In genomic region chr3:179236676-179237301, GRCh38 we compare ENCODE assay signal across 13 cellular contexts. TPM values are rescaled to one million over a fixed set of nuclear protein-coding genes. Genes with fewer than 3 reads are reported as not detected.
DNase-seq lines count a peak whose midpoint lies in the region; ATAC-seq, FAIRE-seq and TF ChIP-seq lines count a peak whose summit lies in the region.
"Had no signal": no experiment of that assay in that cellular context is flagged by ENCODE, and none has a peak within 500 bp of the region (broad histone marks: within the 10 kb centered on the region; RNA-seq: fewer than 3 reads in every experiment).

No MANE protein-coding gene starts in this region.

- no peaks in the 10 kb centered on the region for H3K27me3 Mint-ChIP-seq in CD4-positive, CD25-positive, alpha-beta regulatory T cell
- H3K27me3 Mint-ChIP-seq in endothelial cell (ENCODE audit: unreplicated experiment): no peaks in the 10 kb centered on the region

- no peak overlapping the region for H3K4me3 ChIP-seq in CD4-positive, CD25-positive, alpha-beta regulatory T cell (ENCODE audit: low read depth, low read length)
- H3K4me3 ChIP-seq: SJCRH30 had no signal

- DNase-seq in CD4-positive, CD25-positive, alpha-beta regulatory T cell: peak in 1 of 3 donors; percentile 27
- DNase-seq in GM19239 (ENCODE audit: insufficient read length, low spot score) (no peak), MV-4-11 (lab: John Stamatoyannopoulos, UW) (peak; percentile 51), endothelial cell (ENCODE audit: low spot score) (no peak), DMS153 (lab: John Stamatoyannopoulos, UW) (no peak)
- no peak for DNase-seq in activated effector memory CD4-positive, alpha-beta T cell treated with anti-CD3 and anti-CD28 coated beads, Interleukin-2, amount 50 U/mL, for 16 hours
- DNase-seq in activated effector memory CD4-positive, alpha-beta T cell treated with Interleukin-2 at 50 U/mL for 16 hours: no peak
- DNase-seq: effector CD8-positive, alpha-beta T cell; retina; SJCRH30 had no signal

- ATAC-seq in CD4-positive, CD25-positive, alpha-beta regulatory T cell (ENCODE audit: low read depth in 2 of 2): no peak
- ATAC-seq in HG02973 (IDR thresholded peaks at IDR 0.05; ENCODE audit: unreplicated experiment): peak; percentile 89

- H3K9me3 Mint-ChIP-seq in CD4-positive, CD25-positive, alpha-beta regulatory T cell: no peaks in the 10 kb centered on the region
- no peaks in the 10 kb centered on the region for H3K9me3 Mint-ChIP-seq in endothelial cell (ENCODE audit: unreplicated experiment)

- peaks cover 8% of the 10 kb centered on the region for H3K36me3 Mint-ChIP-seq in CD4-positive, CD25-positive, alpha-beta regulatory T cell
- H3K36me3 Mint-ChIP-seq in endothelial cell (ENCODE audit: low read depth, unreplicated experiment): peaks cover 3% of the 10 kb centered on the region

- no peak overlapping the region for H3K4me3 Mint-ChIP-seq in CD4-positive, CD25-positive, alpha-beta regulatory T cell
- no peak overlapping the region for H3K4me3 Mint-ChIP-seq in endothelial cell (ENCODE audit: unreplicated experiment)

- peaks cover 19% of the 10 kb centered on the region for H3K36me3 ChIP-seq in CD4-positive, CD25-positive, alpha-beta regulatory T cell (ENCODE audit: control insufficient read depth, insufficient read depth, low read length)

- peak; percentile 96 for FAIRE-seq in GM19239 (lab: Jason Lieb, UNC)
- FAIRE-seq: keratinocyte had no signal

- H3K4me1 ChIP-seq in CD4-positive, CD25-positive, alpha-beta regulatory T cell (ENCODE audit: control insufficient read depth, insufficient read depth, low read length, poor library complexity, severe bottlenecking): no peaks in the 10 kb centered on the region
- H3K4me1 ChIP-seq: SJCRH30 had no signal

- H3K27ac ChIP-seq in CD4-positive, CD25-positive, alpha-beta regulatory T cell (ENCODE audit: insufficient read depth, low read length, poor library complexity, severe bottlenecking): no peak overlapping the region
- H3K27ac ChIP-seq: C4-2B, SJCRH30 had no signal

- no peak for TF ChIP-seq CTCF in endothelial cell (IDR thresholded peaks at IDR 0.05; ENCODE audit: unreplicated experiment)

- H3K27me3 ChIP-seq in CD4-positive, CD25-positive, alpha-beta regulatory T cell (ENCODE audit: control insufficient read depth, insufficient read depth, low read length): no peaks in the 10 kb centered on the region
- H3K27me3 ChIP-seq: SJCRH30 had no signal

- peak overlapping the region in 2 of 3 donors; percentile 2 to 39 for H3K27ac Mint-ChIP-seq in CD4-positive, CD25-positive, alpha-beta regulatory T cell
- no peak overlapping the region for H3K27ac Mint-ChIP-seq in endothelial cell (ENCODE audit: unreplicated experiment)

- H3K9me3 ChIP-seq in CD4-positive, CD25-positive, alpha-beta regulatory T cell (ENCODE audit: control insufficient read depth in 2 of 2, low read length in 2 of 2): no peaks in the 10 kb centered on the region
- H3K9me3 ChIP-seq: SJCRH30 had no signal

- H3K4me1 Mint-ChIP-seq in CD4-positive, CD25-positive, alpha-beta regulatory T cell: peaks cover 6 to 15% (median 9%) of the 10 kb centered on the region in 4 donors
- H3K4me1 Mint-ChIP-seq in endothelial cell (ENCODE audit: unreplicated experiment): no peaks in the 10 kb centered on the region

RNA-seq across cellular contexts. Expression of gene KCNMB3, which starts 14.1 kb away (rescaled TPM):
- 0.99 TPM for total RNA-seq in CD4-positive, CD25-positive, alpha-beta regulatory T cell
- polyA plus RNA-seq in CD4-positive, CD25-positive, alpha-beta regulatory T cell: 1 to 10 TPM in 1 of 4 donors, under 1 TPM in 3; 0.22 to 1.0 (median 0.77) TPM
- total RNA-seq in endothelial cell (ENCODE audit: unreplicated experiment): 3.8 TPM
